Comparison of ENCODE assay signal across 10 cellular contexts in the genomic region with DNA sequence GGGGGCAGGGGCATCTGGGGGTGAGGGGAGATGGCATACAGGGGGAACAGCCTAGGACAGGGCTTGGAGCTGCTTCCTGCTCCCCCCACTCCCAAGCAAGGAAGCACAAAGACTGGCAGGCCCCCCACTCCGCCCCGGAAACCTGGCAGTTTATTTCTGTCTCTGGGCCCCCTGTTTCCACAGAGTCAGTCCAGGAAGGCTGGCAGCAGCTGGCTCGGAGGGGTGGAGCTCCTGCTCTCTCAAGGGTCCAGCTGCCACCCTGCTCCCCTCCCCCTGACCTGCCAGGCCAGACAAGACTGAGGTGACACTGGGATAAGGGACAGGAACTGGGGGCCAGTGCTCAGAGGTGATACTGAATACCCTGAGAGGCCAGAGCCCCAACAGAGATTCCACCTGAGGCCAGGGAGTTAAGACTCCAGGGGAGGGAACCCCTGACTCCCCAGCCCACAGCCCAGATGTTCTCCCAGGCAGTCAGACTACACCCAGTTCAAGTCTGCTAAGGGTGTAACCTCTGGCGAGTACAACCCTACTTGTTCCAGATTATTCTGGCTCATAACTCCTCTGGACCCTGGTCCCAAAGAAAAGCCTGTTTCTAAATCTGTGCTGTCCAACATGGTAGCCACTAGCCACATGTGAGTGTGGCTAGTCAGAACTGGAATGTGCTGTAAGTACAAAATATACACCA. TPM values are rescaled to one million over a fixed set of nuclear protein-coding genes. Genes with fewer than 3 reads are reported as not detected.
DNase-seq lines count a peak whose midpoint lies in the region; ATAC-seq and TF ChIP-seq lines count a peak whose summit lies in the region.
"Had no signal": no experiment of that assay in that cellular context is flagged by ENCODE, and none has a peak within 500 bp of the region (broad histone marks: within the 10 kb centered on the region; RNA-seq: fewer than 3 reads in every experiment).

No MANE protein-coding gene starts in this region.

- 50 to 92% methylated on average over 1 to 4 of the region's 4 CpGs for WGBS in mesodermal cell (ENCODE audit: insufficient coverage in 2 of 2), 2 experiments
- 48 to 59% methylated on average over 3 to 4 of the region's 4 CpGs for WGBS in thyroid gland, 2 donors

- no peak overlapping the region for H3K27ac Mint-ChIP-seq in T-cell
- H3K27ac Mint-ChIP-seq: activated T-cell treated with anti-CD3 and anti-CD28 coated beads, Interleukin-2, amount 50 U/mL, for 24 hours had no signal

- H3K27me3 ChIP-seq in thyroid gland: no peaks in the 10 kb centered on the region

- H3K9me3 Mint-ChIP-seq in T-cell: no peaks in the 10 kb centered on the region
- H3K9me3 Mint-ChIP-seq: activated T-cell treated with anti-CD3 and anti-CD28 coated beads, Interleukin-2, amount 50 U/mL, for 24 hours; WTC11 had no signal

- intact Hi-C loops in thyroid gland (cut with DNase I): no loop called here

- TF ChIP-seq POLR2A in thyroid gland (IDR thresholded peaks at IDR 0.05): no peak

- H3K4me1 ChIP-seq in mesodermal cell (ENCODE audit: control insufficient read depth, insufficient read depth, low read length, poor library complexity, severe bottlenecking) (peaks cover 47% of the 10 kb centered on the region), thyroid gland (peaks cover 69 to 86% of the 10 kb centered on the region in 2 donors)

- POLR2A ChIA-PET in T-cell (lab: Charles Lee): interaction anchor here in 1 of 2 donors (0.7 kb wide), 1 partner anchor 132 kb away, joined by 3 read pairs; no protein-coding TSS in a partner anchor

- peaks cover 12% of the 10 kb centered on the region for H3K36me3 Mint-ChIP-seq in T-cell
- H3K36me3 Mint-ChIP-seq: WTC11 had no signal

- H3K36me3 ChIP-seq in mesodermal cell (ENCODE audit: control insufficient read depth, insufficient read depth, low read length) (peaks cover 10% of the 10 kb centered on the region), thyroid gland (no peaks in the 10 kb centered on the region)

- CTCF ChIA-PET in T-cell (lab: Charles Lee): no interaction called here

- H3K4me1 Mint-ChIP-seq in T-cell: peaks cover 27 to 47% (median 38%) of the 10 kb centered on the region in 3 donors

- no peaks in the 10 kb centered on the region for H3K9me3 ChIP-seq in mesodermal cell (ENCODE audit: control insufficient read depth, low read length)
- no peaks in the 10 kb centered on the region for H3K9me3 ChIP-seq in thyroid gland

- DNase-seq in NCI-H524 (lab: John Stamatoyannopoulos, UW) (peak; percentile 35 to 70), dermis blood vessel endothelial cell (peak; percentile 28), thyroid gland (peak; percentile 62 to 64), T-cell (no peak), NCI-H774 (lab: John Stamatoyannopoulos, UW) (no peak)
- DNase-seq in stimulated activated CD4-positive, alpha-beta T cell treated with anti-CD3 and anti-CD28 coated beads, Interleukin-4, amount 100 ng/mL, for 1 hour: no peak
- DNase-seq: activated T-cell treated with anti-CD3 and anti-CD28 coated beads, Interleukin-2, amount 50 U/mL, for 24 hours; NCI-H1694 had no signal

- peak overlapping the region; percentile 49 for H3K27ac ChIP-seq in mesodermal cell (ENCODE audit: low read depth, low read length, severe bottlenecking)
- H3K27ac ChIP-seq in thyroid gland: peak overlapping the region; percentile 87 to 98 (median 89)

- H3K27me3 Mint-ChIP-seq in T-cell: no peaks in the 10 kb centered on the region

- TF ChIP-seq CTCF in thyroid gland (IDR thresholded peaks at IDR 0.05): no peak

- ATAC-seq in T-cell (replicated peaks in 1 of 4): no peak
- ATAC-seq: WTC11 had no signal

- H3K4me3 ChIP-seq in mesodermal cell (ENCODE audit: extremely low read depth, insufficient read depth, low read length, poor library complexity, severe bottlenecking): no peak overlapping the region
- no peak overlapping the region for H3K4me3 ChIP-seq in thyroid gland (replicated peaks in 1 of 3)

- H3K4me3 Mint-ChIP-seq in T-cell: no peak overlapping the region
- H3K4me3 Mint-ChIP-seq: activated T-cell treated with anti-CD3 and anti-CD28 coated beads, Interleukin-2, amount 50 U/mL, for 24 hours; WTC11 had no signal

RNA-seq across cellular contexts. Expression of gene AHDC1, which starts 26.3 kb away (rescaled TPM):
- total RNA-seq in dermis blood vessel endothelial cell: 7.1 and 16.0 TPM in 2 replicates
- polyA plus RNA-seq in mesodermal cell (2013, experiment 1 of 2): 44.6 TPM
- polyA plus RNA-seq in mesodermal cell (2013, experiment 2 of 2): 35.0 TPM
- total RNA-seq in thyroid gland: 10 to 100 TPM; 25.5 to 91.4 (median 47.8) TPM
- 10 to 100 TPM; 21.9 to 26.4 (median 23.1) TPM for total RNA-seq in T-cell

RNA-seq across cellular contexts. Expression of gene FGR, which starts 57.3 kb away (rescaled TPM):
- total RNA-seq in dermis blood vessel endothelial cell (0.74 and 1.2 TPM in 2 replicates), thyroid gland (1 to 10 TPM; 4.6 to 7.1 (median 6.4) TPM), T-cell (10 to 100 TPM in 2 of 5 donors, 1 to 10 TPM in 3; 3.2 to 37.3 (median 5.7) TPM)
- polyA plus RNA-seq in mesodermal cell (2013, experiment 1 of 2): not detected
- polyA plus RNA-seq in mesodermal cell (2013, experiment 2 of 2): not detected

Comparison
In these comparisons a context has a peak if more than half of its experiments do, and no peak if none do; other contexts are left out.
1. DNase-seq: peak in NCI-H524 (2 of 2), dermis blood vessel endothelial cell (single experiment) and thyroid gland (2 of 2); none in T-cell (0 of 34), NCI-H774 (single experiment) and stimulated activated CD4-positive, alpha-beta T cell treated with anti-CD3 and anti-CD28 coated beads, Interleukin-4, amount 100 ng/mL, for 1 hour (single experiment).